Comparison of ENCODE assay signal across 18 cellular contexts in the genomic region with DNA sequence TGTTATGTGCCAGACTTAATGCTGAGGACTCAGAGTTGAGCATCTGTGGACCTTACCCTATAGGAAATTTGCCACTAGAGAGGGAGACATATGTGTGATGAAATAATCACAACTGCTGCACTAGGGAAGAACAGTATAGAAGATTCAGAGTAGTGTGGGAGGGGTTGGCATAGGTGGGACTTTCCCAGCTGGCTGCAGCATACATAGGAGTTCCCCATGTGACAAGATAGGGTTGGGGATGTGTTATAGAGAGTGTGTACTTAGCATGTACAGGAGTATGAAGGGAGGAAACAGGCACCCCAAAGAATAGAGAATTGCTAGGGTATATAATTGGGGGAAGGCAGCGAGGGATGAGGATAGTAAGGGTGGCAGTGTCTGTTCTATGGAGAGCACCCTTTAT. TPM values are rescaled to one million over a fixed set of nuclear protein-coding genes. Genes with fewer than 3 reads are reported as not detected.
DNase-seq lines count a peak whose midpoint lies in the region; ATAC-seq, FAIRE-seq and TF ChIP-seq lines count a peak whose summit lies in the region.
"Had no signal": no experiment of that assay in that cellular context is flagged by ENCODE, and none has a peak within 500 bp of the region (broad histone marks: within the 10 kb centered on the region; RNA-seq: fewer than 3 reads in every experiment).

No MANE protein-coding gene starts in this region.

- H3K27ac Mint-ChIP-seq in CD8-positive, alpha-beta T cell, result no peak overlapping the region
- H3K27ac Mint-ChIP-seq in glutamatergic neuron (ENCODE audit: unreplicated experiment), result no peak overlapping the region
- H3K27ac Mint-ChIP-seq: CD14-positive monocyte had no signal

- CTCF ChIA-PET in GM12878 (lab: Yijun Ruan, JAX), result interaction anchor here (0.5 to 1.9 kb wide), 5 partner anchors 10 to 216 kb away, joined by 3 to 11 read pairs (median 4); no protein-coding TSS in a partner anchor
- CTCF ChIA-PET in CD8-positive, alpha-beta T cell (lab: Charles Lee), result no interaction called here

- H3K4me2 ChIP-seq in GM12878 (ENCODE audit: control insufficient read depth, insufficient read depth), result peak overlapping the region; percentile 59
- H3K4me2 ChIP-seq: SK-N-SH had no signal

- TF ChIP-seq RAD21 in GM12878 (IDR thresholded peaks at IDR 0.05; ENCODE audit: insufficient read depth, low read depth, low read length), result no peak

- H3K36me3 ChIP-seq in GM12878 (ENCODE audit: control insufficient read depth in 2 of 2, insufficient read depth in 2 of 2, low read length in 1 of 2), result no peaks in the 10 kb centered on the region
- no peaks in the 10 kb centered on the region for H3K36me3 ChIP-seq in CD8-positive, alpha-beta T cell (ENCODE audit: insufficient read depth, low read length)
- no peaks in the 10 kb centered on the region for H3K36me3 ChIP-seq in transverse colon
- H3K36me3 ChIP-seq: breast epithelium had no signal

- ATAC-seq in GM18520 (IDR thresholded peaks at IDR 0.05; ENCODE audit: unreplicated experiment) (peak; percentile 54), HG02885 (IDR thresholded peaks at IDR 0.05; ENCODE audit: poor library complexity, unreplicated experiment) (peak; percentile 36), GM12878 (peak; percentile 73)
- ATAC-seq in CD8-positive, alpha-beta T cell, result no peak
- ATAC-seq: left ventricle myocardium superior had no signal

- TF ChIP-seq CTCF in GM12865 (IDR thresholded peaks at IDR 0.05; ENCODE audit: insufficient read depth, low read depth, low read length, missing control alignments), result no peak
- TF ChIP-seq CTCF in GM12878 (IDR thresholded peaks at IDR 0.05 in 2 of 3, conservative IDR thresholded peaks at IDR 0.05 in 1 of 3; ENCODE audit: control insufficient read depth in 2 of 3, extremely low read depth in 1 of 3, insufficient read depth in 1 of 3, low read depth in 3 of 3, low read length in 3 of 3), result no peak
- TF ChIP-seq CTCF in CD8-positive, alpha-beta T cell (IDR thresholded peaks at IDR 0.05), result no peak
- no peak for TF ChIP-seq CTCF in transverse colon (IDR thresholded peaks at IDR 0.05)
- no peak for TF ChIP-seq CTCF in glutamatergic neuron (IDR thresholded peaks at IDR 0.05; ENCODE audit: partially characterized antibody, unreplicated experiment)

- no peak for FAIRE-seq in GM12878 (lab: Jason Lieb, UNC)

- no peak for TF ChIP-seq POLR2A in GM12878 (IDR thresholded peaks at IDR 0.05; ENCODE audit: low read depth, low read length)
- TF ChIP-seq POLR2A in transverse colon (IDR thresholded peaks at IDR 0.05), result no peak

- no peak overlapping the region for H3K4me3 ChIP-seq in GM12865 (ENCODE audit: low read depth, low read length)
- H3K4me3 ChIP-seq in GM12878, result peak overlapping the region; percentile 2; the same call in 1 of the 2 replicates
- no peak overlapping the region for H3K4me3 ChIP-seq in CD8-positive, alpha-beta T cell (ENCODE audit: low read depth, low read length)
- no peak overlapping the region for H3K4me3 ChIP-seq in transverse colon
- H3K4me3 ChIP-seq: breast epithelium had no signal

- H3K9ac ChIP-seq in GM12878 (ENCODE audit: control insufficient read depth, insufficient read depth, low read length), result no peak overlapping the region
- H3K9ac ChIP-seq: SK-N-SH had no signal

- H3K4me1 Mint-ChIP-seq in CD8-positive, alpha-beta T cell (ENCODE audit: low read depth), result peaks cover 33% of the 10 kb centered on the region
- H3K4me1 Mint-ChIP-seq in glutamatergic neuron (ENCODE audit: low read depth, unreplicated experiment), result peaks cover 8% of the 10 kb centered on the region

- H3K27ac ChIP-seq in GM12878 (ENCODE audit: control insufficient read depth, insufficient read depth) (peak overlapping the region; percentile 23), transverse colon (no peak overlapping the region)
- no peak overlapping the region for H3K27ac ChIP-seq in CD8-positive, alpha-beta T cell (ENCODE audit: low read depth, low read length)
- H3K27ac ChIP-seq: breast epithelium, WERI-Rb-1 had no signal

- BruUV-seq in GM12878 (replicated peaks; lab: Mats Ljungman, UMichigan), result no TSS peak

- intact Hi-C loops in GM12878 (cut with micrococcal nuclease; ENCODE audit: unreplicated experiment) (no loop called here), transverse colon (cut with DNase I; ENCODE audit: low total_unique reads) (no loop called here)
- intact Hi-C loops in CD8-positive, alpha-beta T cell (cut with DNase I, micrococcal nuclease), result loop anchor here (5.0 kb wide), 3 partner anchors 199 to 1394 kb away; a partner anchor contains a TSS

- peaks cover 26% of the 10 kb centered on the region for H3K4me1 ChIP-seq in GM12878 (ENCODE audit: control insufficient read depth, insufficient read depth, low read length)
- H3K4me1 ChIP-seq in CD8-positive, alpha-beta T cell (ENCODE audit: insufficient read depth, low read length), result peaks cover 28% of the 10 kb centered on the region
- H3K4me1 ChIP-seq in transverse colon, result peaks cover 0 to 23% (median 14%) of the 10 kb centered on the region in 4 donors

- H3K27me3 ChIP-seq in GM12878 (replicated peaks in 1 of 2; ENCODE audit: control insufficient read depth in 2 of 2, insufficient read depth in 2 of 2, low read length in 1 of 2) (no peaks in the 10 kb centered on the region), transverse colon (no peaks in the 10 kb centered on the region)
- H3K27me3 ChIP-seq in CD8-positive, alpha-beta T cell (ENCODE audit: insufficient read depth, low read length), result no peaks in the 10 kb centered on the region
- H3K27me3 ChIP-seq: breast epithelium had no signal

- in situ Hi-C loops in GM12878 (cut with MboI), result no loop called here
- in situ Hi-C loops in transverse colon (cut with MboI; ENCODE audit: low pct_ligation_motif_present in 1 of 4, low pct_unique_long_range_greater_than_20kb in 1 of 4, low sequenced_read_pairs in 3 of 4), result no loop called here

- H3K79me2 ChIP-seq in GM12878 (ENCODE audit: control insufficient read depth, insufficient read depth, low read length), result peaks cover 49% of the 10 kb centered on the region

- RAD21 ChIA-PET in GM12878 (lab: Charles Lee; ENCODE audit: unreplicated experiment), result interaction anchor here (0.7 to 1.8 kb wide), 3 partner anchors 17 to 115 kb away, joined by 3 to 4 read pairs (median 4); no protein-coding TSS in a partner anchor

- SMC1A ChIA-PET in GM12878 (lab: Charles Lee; ENCODE audit: uncharacterized antibody, unreplicated experiment), result interaction anchor here (0.8 to 1.7 kb wide), 6 partner anchors 10 to 156 kb away, joined by 3 to 6 read pairs (median 4); no protein-coding TSS in a partner anchor

- H4K20me1 ChIP-seq in GM12878 (ENCODE audit: control insufficient read depth, insufficient read depth), result no peaks in the 10 kb centered on the region

- 31% methylated on average over 1 of the region's 1 CpG for WGBS in GM12878 (ENCODE audit: insufficient coverage, insufficient replicate concordance, low lambda C conversion rate, missing lambda C conversion rate)
- 89 to 94% methylated on average over 1 of the region's 1 CpG for WGBS in transverse colon (ENCODE audit: low coverage in 1 of 2), 2 donors

- peak; percentile 52 for DNase-seq in GM12865 (ENCODE audit: low read depth)
- peak; percentile 42 for DNase-seq in GM12878 (ENCODE audit: low read depth, low spot score)
- no peak for DNase-seq in CD8-positive, alpha-beta T cell
- no peak for DNase-seq in RKO (ENCODE audit: low spot score)
- no peak for DNase-seq in transverse colon
- no peak for DNase-seq in glutamatergic neuron
- DNase-seq: activated gamma-delta T cell treated with Interleukin-2 at 50 U/mL for 16 hours; effector CD4-positive, alpha-beta T cell; left ventricle myocardium superior; NCI-H1417; NCI-H446; OCI-M1; SK-N-SH; WERI-Rb-1 had no signal

- H3K9me3 ChIP-seq in GM12878 (replicated peaks; ENCODE audit: control insufficient read depth, insufficient read depth, low read length) (no peaks in the 10 kb centered on the region), transverse colon (no peaks in the 10 kb centered on the region)
- H3K9me3 ChIP-seq in CD8-positive, alpha-beta T cell (ENCODE audit: low read length), result no peaks in the 10 kb centered on the region
- H3K9me3 ChIP-seq: breast epithelium, SK-N-SH had no signal

- no peaks in the 10 kb centered on the region for H3K9me3 Mint-ChIP-seq in CD8-positive, alpha-beta T cell
- H3K9me3 Mint-ChIP-seq in glutamatergic neuron (ENCODE audit: unreplicated experiment), result peaks cover 6% of the 10 kb centered on the region
- H3K9me3 Mint-ChIP-seq: CD14-positive monocyte had no signal

- no peak overlapping the region for H3K4me3 Mint-ChIP-seq in CD8-positive, alpha-beta T cell
- no peak overlapping the region for H3K4me3 Mint-ChIP-seq in glutamatergic neuron (ENCODE audit: unreplicated experiment)
- H3K4me3 Mint-ChIP-seq: CD14-positive monocyte had no signal

- no peak overlapping the region for H2AFZ ChIP-seq in GM12878 (ENCODE audit: control insufficient read depth, low read depth, low read length)

- no peak for TF ChIP-seq EP300 in GM12878 (IDR thresholded peaks at IDR 0.05; ENCODE audit: borderline replicate concordance in 1 of 2, control insufficient read depth in 1 of 2, low read depth in 2 of 2, low read length in 2 of 2)
- no peak for TF ChIP-seq EP300 in transverse colon (IDR thresholded peaks at IDR 0.05; ENCODE audit: low read depth)

- POLR2A ChIA-PET in GM12878 (lab: Charles Lee), result interaction anchor here (0.9 to 1.0 kb wide), 3 partner anchors 10 to 202 kb away, joined by 3 to 4 read pairs (median 4); no protein-coding TSS in a partner anchor
- POLR2A ChIA-PET in CD8-positive, alpha-beta T cell (lab: Charles Lee), result no interaction called here

- H3K27me3 Mint-ChIP-seq in CD8-positive, alpha-beta T cell (ENCODE audit: low read depth), result no peaks in the 10 kb centered on the region
- H3K27me3 Mint-ChIP-seq in glutamatergic neuron (ENCODE audit: unreplicated experiment), result peaks cover 3% of the 10 kb centered on the region

- H3K36me3 Mint-ChIP-seq in CD8-positive, alpha-beta T cell, result peaks cover 16% of the 10 kb centered on the region
- H3K36me3 Mint-ChIP-seq in glutamatergic neuron (ENCODE audit: unreplicated experiment), result no peaks in the 10 kb centered on the region

RNA-seq across cellular contexts. Expression of a gene that starts 2.9 kb away (rescaled TPM):
- 95.5 and 105 TPM in 2 replicates for total RNA-seq in GM12878 (2013; cell fraction: nucleolus; rRNA removed)
- total RNA-seq in GM12878 (2014; rRNA removed) (97.0 and 102 TPM in 2 replicates), GM12878 (2014; rRNA removed; fragmentation: Illumina TruSeq; extraction: Trizol) (97.2 and 103 TPM in 2 replicates), GM12878 (2021) (120 and 131 TPM in 2 replicates), transverse colon (10 to 100 TPM in 3 of 4 donors, 1 to 10 TPM in 1; 8.6 to 42.4 (median 20.6) TPM), glutamatergic neuron (ENCODE audit: unreplicated experiment) (84.1 TPM)
- polyA plus RNA-seq in GM12878 (2011; ENCODE audit: low read depth), result 42.2 TPM
- polyA plus RNA-seq in GM12878 (2011; rRNA removed) (41.2 and 82.2 TPM in 2 replicates), GM12878 (2014; fragmentation: Illumina TruSeq; extraction: Trizol) (92.3 and 93.1 TPM in 2 replicates), GM12878 (2014; fragmentation: Nextera tagmentation; extraction: Ambion mirVana) (100 to 1,000 TPM in 1 of 2 experiments, 10 to 100 TPM in 1; 87.9 to 118 TPM), GM12878 (2014; rRNA removed) (104 and 116 TPM in 2 replicates), GM12878 (2016; fragmentation: Nextera tagmentation; extraction: Ambion mirVana) (100 to 1,000 TPM; 151 to 175 TPM)
- 87.7 and 91.7 TPM in 2 replicates for polyA plus RNA-seq in GM12878 (2011; cell fraction: cytosol; rRNA removed)
- 109 and 110 TPM in 2 replicates for polyA plus RNA-seq in GM12878 (2011; cell fraction: nucleus; rRNA removed)
- polyA plus RNA-seq in GM12878 (2012), result 38.1 and 47.2 TPM in 2 replicates
- polyA minus RNA-seq in GM12878 (2011; rRNA and poly(A)+ RNA removed), result 87.6 and 109 TPM in 2 replicates
- polyA minus RNA-seq in GM12878 (2011; cell fraction: cytosol; rRNA and poly(A)+ RNA removed), result 25.7 and 45.1 TPM in 2 replicates
- polyA minus RNA-seq in GM12878 (2011; cell fraction: nucleus; rRNA and poly(A)+ RNA removed), result 29.1 and 56.7 TPM in 2 replicates
- total RNA-seq in CD8-positive, alpha-beta T cell, result 10 to 100 TPM; 68.2 to 68.5 TPM

RNA-seq across cellular contexts. Expression of a gene that starts 50.6 kb away (rescaled TPM):
- 1.7 and 3.1 TPM in 2 replicates for total RNA-seq in GM12878 (2013; cell fraction: nucleolus; rRNA removed)
- total RNA-seq in GM12878 (2014; rRNA removed) (9.6 and 14.4 TPM in 2 replicates), GM12878 (2014; rRNA removed; fragmentation: Illumina TruSeq; extraction: Trizol) (9.9 and 10.0 TPM in 2 replicates), GM12878 (2021) (11.6 and 16.3 TPM in 2 replicates), transverse colon (100 to 1,000 TPM in 3 of 4 donors, 10 to 100 TPM in 1; 40.4 to 784 (median 274) TPM), glutamatergic neuron (ENCODE audit: unreplicated experiment) (9.5 TPM)
- polyA plus RNA-seq in GM12878 (2011; ENCODE audit: low read depth), result 17.9 TPM
- polyA plus RNA-seq in GM12878 (2011; rRNA removed) (8.7 and 11.8 TPM in 2 replicates), GM12878 (2014; fragmentation: Illumina TruSeq; extraction: Trizol) (3.0 and 9.0 TPM in 2 replicates), GM12878 (2014; fragmentation: Nextera tagmentation; extraction: Ambion mirVana) (10 to 100 TPM; 45.6 to 51.9 TPM), GM12878 (2014; rRNA removed) (5.8 and 22.2 TPM in 2 replicates), GM12878 (2016; fragmentation: Nextera tagmentation; extraction: Ambion mirVana) (10 to 100 TPM; 59.9 to 65.6 TPM)
- polyA plus RNA-seq in GM12878 (2011; cell fraction: cytosol; rRNA removed), result 64.6 and 194 TPM in 2 replicates
- 19.6 and 34.8 TPM in 2 replicates for polyA plus RNA-seq in GM12878 (2011; cell fraction: nucleus; rRNA removed)
- polyA plus RNA-seq in GM12878 (2012), result 15.7 and 16.7 TPM in 2 replicates
- 28.0 and 66.9 TPM in 2 replicates for polyA minus RNA-seq in GM12878 (2011; rRNA and poly(A)+ RNA removed)
- 19.1 and 22.5 TPM in 2 replicates for polyA minus RNA-seq in GM12878 (2011; cell fraction: cytosol; rRNA and poly(A)+ RNA removed)
- 11.5 and 18.5 TPM in 2 replicates for polyA minus RNA-seq in GM12878 (2011; cell fraction: nucleus; rRNA and poly(A)+ RNA removed)
- total RNA-seq in CD8-positive, alpha-beta T cell, result 10 to 100 TPM; 18.6 to 26.2 TPM

Comparison
In these comparisons a context has a peak if more than half of its experiments do, and no peak if none do; other contexts are left out.
1. DNase-seq: peak in GM12865 (single experiment) and GM12878 (single experiment); none in CD8-positive, alpha-beta T cell (0 of 7), RKO (single experiment), transverse colon (single experiment) and glutamatergic neuron (single experiment).
2. intact Hi-C loops: an anchor here in CD8-positive, alpha-beta T cell (5.0 kb wide); none called in GM12878 and transverse colon.